Comparison of ENCODE assay signal across 1 cellular context in the genomic region with DNA sequence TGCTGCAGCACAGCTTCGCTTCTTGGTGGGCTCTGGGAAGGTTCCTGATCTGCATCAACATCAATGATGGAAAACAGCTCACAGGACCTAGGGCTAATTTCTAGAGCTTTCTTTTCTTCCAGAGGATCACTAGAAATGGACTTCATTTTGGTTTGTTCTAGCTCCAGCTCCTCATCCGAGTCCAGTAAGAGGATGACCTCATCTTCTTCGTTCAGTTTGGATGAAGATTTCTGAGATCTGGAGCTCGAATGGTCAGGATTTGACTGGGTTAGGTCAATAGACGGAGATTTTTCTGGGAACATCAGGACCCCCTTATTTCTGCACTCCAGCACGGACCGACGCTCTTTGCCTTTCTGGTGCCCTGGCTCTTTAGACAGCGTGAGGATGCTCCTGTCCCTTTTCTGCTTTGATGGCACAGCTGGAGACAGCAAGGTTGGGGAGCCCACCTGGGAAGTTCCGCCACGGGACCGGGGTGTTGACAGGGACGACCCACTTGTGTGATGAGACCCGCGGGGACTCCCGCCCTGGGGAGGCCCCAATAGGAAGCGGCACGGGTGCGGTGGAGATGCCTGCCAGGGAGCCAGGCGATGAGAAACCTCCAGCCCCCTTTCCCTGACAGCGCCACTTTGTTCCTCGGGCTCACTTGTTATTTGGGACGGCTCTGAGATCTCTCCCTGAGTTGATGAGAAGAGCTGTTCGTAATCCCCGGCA.
TF ChIP-seq lines count a peak whose summit lies in the region.

No MANE protein-coding gene starts in this region.

TF ChIP-seq in endothelial cell of umbilical vein, 7 proteins besides CTCF, POLR2A, EP300 and RAD21 (continued from another document):
- TF ChIP-seq POLR2AphosphoS5 (IDR thresholded peaks at IDR 0.05; ENCODE audit: insufficient read depth, low read depth, low read length) (no peak), EZH2 (IDR thresholded peaks at IDR 0.05; ENCODE audit: borderline replicate concordance, low read depth, low read length, severe bottlenecking) (no peak), JUN (IDR thresholded peaks at IDR 0.05; ENCODE audit: borderline replicate concordance, insufficient read depth, insufficient read length, low read depth) (no peak), GATA2 (IDR thresholded peaks at IDR 0.05; ENCODE audit: insufficient read depth, insufficient read length, low read depth, low read length) (no peak)
